In the genomic region with DNA sequence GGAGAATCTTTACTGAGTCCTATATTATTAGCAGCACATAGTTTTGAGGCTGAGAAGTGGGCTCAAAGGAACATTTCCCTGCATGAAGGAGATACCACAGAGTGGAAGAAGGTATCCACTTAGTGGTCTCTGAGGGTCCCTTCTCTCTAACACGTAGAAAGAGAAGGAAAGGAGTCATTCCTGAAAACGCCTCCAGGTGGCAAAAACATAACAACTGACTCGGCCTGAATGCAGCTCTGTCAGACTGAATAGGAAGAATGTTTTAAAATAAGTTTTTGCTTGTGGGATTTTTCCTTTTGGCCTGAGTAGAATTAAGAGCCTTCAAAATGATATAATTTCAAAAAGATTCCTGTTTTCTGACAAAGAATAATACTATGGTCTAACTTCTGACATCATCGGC, we compare ENCODE assay signal across 10 cellular contexts. TPM values are rescaled to one million over a fixed set of nuclear protein-coding genes. Genes with fewer than 3 reads are reported as not detected.
DNase-seq lines count a peak whose midpoint lies in the region; ATAC-seq and TF ChIP-seq lines count a peak whose summit lies in the region.
"Had no signal": no experiment of that assay in that cellular context is flagged by ENCODE, and none has a peak within 500 bp of the region (broad histone marks: within the 10 kb centered on the region; RNA-seq: fewer than 3 reads in every experiment).

No MANE protein-coding gene starts in this region.

- DNase-seq in AG09319 (ENCODE audit: extremely low read depth, low read depth) (no peak), HFF-Myc (ENCODE audit: extremely low read depth, low read depth) (no peak), amniotic epithelial cell (ENCODE audit: low read depth) (peak; percentile 37), iris pigment epithelial cell (ENCODE audit: low read depth) (peak; percentile 44), SJCRH30 (no peak), superior temporal gyrus (ENCODE audit: extremely low spot score) (no peak)
- DNase-seq in NK-92 treated with Interleukin-12 subunit alpha and Interleukin-12 subunit beta, amount 100 ng/mL, for 24 hours (lab: John Stamatoyannopoulos, UW), result no peak
- DNase-seq: activated naive CD8-positive, alpha-beta T cell treated with anti-CD3 and anti-CD28 coated beads for 36 hours; spleen had no signal

- no peaks in the 10 kb centered on the region for H3K4me1 ChIP-seq in SJCRH30
- H3K4me1 ChIP-seq: spleen had no signal

- no peaks in the 10 kb centered on the region for H3K27me3 ChIP-seq in SJCRH30
- H3K27me3 ChIP-seq: spleen had no signal

- no peak overlapping the region for H3K4me3 ChIP-seq in HFF-Myc (replicated peaks; ENCODE audit: low read depth, low read length)
- no peak overlapping the region for H3K4me3 ChIP-seq in SJCRH30
- H3K4me3 ChIP-seq: spleen had no signal

- no peak for ATAC-seq in GM21367 (IDR thresholded peaks at IDR 0.05; ENCODE audit: unreplicated experiment)

- H3K9me3 ChIP-seq in SJCRH30 (replicated peaks), result no peaks in the 10 kb centered on the region
- H3K9me3 ChIP-seq: spleen had no signal

- TF ChIP-seq CTCF in AG09319 (IDR thresholded peaks at IDR 0.05; ENCODE audit: low read depth, low read length) (peak; percentile 11), HFF-Myc (IDR thresholded peaks at IDR 0.05; ENCODE audit: low read depth, low read length, missing control alignments) (peak; percentile 15)

- no peak overlapping the region for H3K27ac ChIP-seq in SJCRH30
- H3K27ac ChIP-seq: spleen had no signal

- H3K36me3 ChIP-seq in SJCRH30, result no peaks in the 10 kb centered on the region

RNA-seq across cellular contexts. Expression of a gene that starts 23.3 kb away (rescaled TPM):
- total RNA-seq in SJCRH30 (2014; rRNA removed; shearing (Covaris generic)), result 8.4 and 9.8 TPM in 2 replicates

RNA-seq across cellular contexts. Expression of a gene that starts 48.4 kb away (rescaled TPM):
- not detected in 2 replicates for total RNA-seq in SJCRH30 (2014; rRNA removed; shearing (Covaris generic))
- total RNA-seq: activated naive CD8-positive, alpha-beta T cell treated with anti-CD3 and anti-CD28 coated beads for 36 hours; spleen had no signal

Comparison
In these comparisons a context has a peak if more than half of its experiments do, and no peak if none do; other contexts are left out.
1. DNase-seq: peak in amniotic epithelial cell (single experiment) and iris pigment epithelial cell (single experiment); none in AG09319 (single experiment), HFF-Myc (single experiment), NK-92 treated with Interleukin-12 subunit alpha and Interleukin-12 subunit beta, amount 100 ng/mL, for 24 hours (single experiment), SJCRH30 (0 of 2) and superior temporal gyrus (single experiment).